In genomic region chr15:90929709-90930019, GRCh38 we compare ENCODE assay signal across 1 cellular context.
TF ChIP-seq lines count a peak whose summit lies in the region.

No MANE protein-coding gene starts in this region.

TF ChIP-seq in HepG2, 621 proteins besides CTCF, POLR2A, EP300 and RAD21:
- 0 out of 2 replicates have a peak, but pooled peaks have one; percentile 19 for TF ChIP-seq MEF2D (CRISPR knock-in tag; IDR thresholded peaks at IDR 0.05)
- TF ChIP-seq SP2 (CRISPR knock-in tag; IDR thresholded peaks at IDR 0.05): no peak
- TF ChIP-seq PRDM15 (CRISPR knock-in tag; IDR thresholded peaks at IDR 0.05): no peak
- TF ChIP-seq MTA1 (CRISPR knock-in tag; IDR thresholded peaks at IDR 0.05; ENCODE audit: borderline replicate concordance): no peak
- TF ChIP-seq RXRB (CRISPR knock-in tag; IDR thresholded peaks at IDR 0.05; ENCODE audit: borderline replicate concordance): peak; percentile 77
- TF ChIP-seq PPARG (CRISPR knock-in tag; conservative IDR thresholded peaks at IDR 0.05): peak; percentile 90
- TF ChIP-seq ZNF777 (CRISPR knock-in tag; IDR thresholded peaks at IDR 0.05): 0 out of 2 replicates have a peak, but pooled peaks have one; percentile 1
- TF ChIP-seq BORCS8-MEF2B (CRISPR knock-in tag; IDR thresholded peaks at IDR 0.05): no peak
- peak; percentile 37; the same call in 1 of the 2 replicates for TF ChIP-seq PAXIP1 (CRISPR knock-in tag; conservative IDR thresholded peaks at IDR 0.05)
TF ChIP-seq in HepG2: peak in this region for 5.
